1 cellular context compared by ENCODE assay signal in genomic region chr10:110775406-110775805, GRCh38.
TF ChIP-seq lines count a peak whose summit lies in the region.

No MANE protein-coding gene starts in this region.

TF ChIP-seq in HepG2, 621 proteins besides CTCF, POLR2A, EP300 and RAD21:
- TF ChIP-seq ZNF18 (CRISPR knock-in tag; IDR thresholded peaks at IDR 0.05; ENCODE audit: insufficient replicate concordance): no peak
- no peak for TF ChIP-seq SIN3A (IDR thresholded peaks at IDR 0.05; ENCODE audit: borderline replicate concordance, low read depth, low read length)
- TF ChIP-seq BATF2 (CRISPR knock-in tag; IDR thresholded peaks at IDR 0.05): no peak
- no peak for TF ChIP-seq ZNF343 (CRISPR knock-in tag; IDR thresholded peaks at IDR 0.05)
- no peak for TF ChIP-seq ZNF558 (CRISPR knock-in tag; IDR thresholded peaks at IDR 0.05; ENCODE audit: borderline replicate concordance)
- TF ChIP-seq ZMAT5 (CRISPR knock-in tag; IDR thresholded peaks at IDR 0.05; ENCODE audit: borderline replicate concordance, low read depth): no peak
- TF ChIP-seq ARNT2 (CRISPR knock-in tag; IDR thresholded peaks at IDR 0.05; ENCODE audit: low read depth): no peak
- no peak for TF ChIP-seq JDP2 (CRISPR knock-in tag; IDR thresholded peaks at IDR 0.05; ENCODE audit: borderline replicate concordance)
- no peak for TF ChIP-seq PHF21A (CRISPR knock-in tag; IDR thresholded peaks at IDR 0.05)
- no peak for TF ChIP-seq CREBL2 (CRISPR knock-in tag; IDR thresholded peaks at IDR 0.05; ENCODE audit: borderline replicate concordance)
- TF ChIP-seq TRAFD1 (CRISPR knock-in tag; IDR thresholded peaks at IDR 0.05; ENCODE audit: borderline replicate concordance): no peak
- no peak for TF ChIP-seq ATF7 (IDR thresholded peaks at IDR 0.05)
- TF ChIP-seq ATF7 (CRISPR knock-in tag; IDR thresholded peaks at IDR 0.05): no peak
- no peak for TF ChIP-seq ZNF367 (CRISPR knock-in tag; IDR thresholded peaks at IDR 0.05; ENCODE audit: borderline replicate concordance)
- TF ChIP-seq ZSCAN25 (CRISPR knock-in tag; IDR thresholded peaks at IDR 0.05): no peak
- TF ChIP-seq SMC3 (IDR thresholded peaks at IDR 0.05; ENCODE audit: low read length): no peak
